In the genomic region with DNA sequence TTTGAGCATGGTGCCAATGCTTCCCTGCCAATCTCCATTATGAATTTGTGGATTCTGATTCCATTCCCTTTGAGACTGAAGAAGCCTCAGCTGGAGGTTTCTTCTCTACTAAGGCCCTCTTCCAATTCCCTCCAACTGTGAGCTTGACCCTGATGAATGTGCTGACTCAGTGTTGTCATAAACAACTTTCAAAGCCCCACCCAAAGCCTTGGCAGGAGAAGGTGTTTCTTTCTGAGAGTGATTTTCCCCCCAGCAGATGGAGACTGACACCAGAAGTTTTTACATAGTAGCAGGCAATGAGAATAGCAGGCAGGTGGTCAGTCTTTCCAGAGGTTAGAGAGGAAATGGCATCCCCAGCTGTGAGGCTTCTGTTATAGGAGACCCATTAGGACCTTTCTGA, we compare ENCODE assay signal across 15 cellular contexts. TPM values are rescaled to one million over a fixed set of nuclear protein-coding genes. Genes with fewer than 3 reads are reported as not detected.
DNase-seq lines count a peak whose midpoint lies in the region; ATAC-seq and TF ChIP-seq lines count a peak whose summit lies in the region.
"Had no signal": no experiment of that assay in that cellular context is flagged by ENCODE, and none has a peak within 500 bp of the region (broad histone marks: within the 10 kb centered on the region; RNA-seq: fewer than 3 reads in every experiment).

No MANE protein-coding gene starts in this region.

- no peaks in the 10 kb centered on the region for H3K27me3 ChIP-seq in spleen (replicated peaks in 1 of 7)

- no peak overlapping the region for H3K4me3 Mint-ChIP-seq in type B pancreatic cell
- H3K4me3 Mint-ChIP-seq: activated CD4-positive, alpha-beta T cell treated with anti-CD3 and anti-CD28 coated beads for 36 hours; activated T-cell treated with anti-CD3 and anti-CD28 coated beads, Interleukin-2, amount 50 U/mL, for 72 hours; effector memory CD8-positive, alpha-beta T cell; T-helper 1 cell treated with Interleukin-12 subunit alpha and Interleukin-12 subunit beta and Interleukin-4 antibody, amounts not matched to agents 30 μg/mL and 1 μg/mL, for 36 hours had no signal

- H3K4me1 Mint-ChIP-seq in type B pancreatic cell (ENCODE audit: unreplicated experiment) = peaks cover 4% of the 10 kb centered on the region
- H3K4me1 Mint-ChIP-seq: activated CD4-positive, alpha-beta T cell treated with anti-CD3 and anti-CD28 coated beads for 36 hours had no signal

- H3K9me3 ChIP-seq in spleen = no peaks in the 10 kb centered on the region

- no peak for DNase-seq in Right ventricle myocardium inferior (ENCODE audit: missing footprints)
- no peak for DNase-seq in cardiac septum (ENCODE audit: low spot score)
- DNase-seq in astrocyte of the spinal cord (ENCODE audit: low read depth, low spot score) = peak; percentile 43
- no peak for DNase-seq in left ventricle myocardium superior
- no peak for DNase-seq in type B pancreatic cell (ENCODE audit: extremely low spot score, unreplicated experiment)
- DNase-seq in cerebellum (ENCODE audit: low spot score) = no peak
- DNase-seq in spleen = no peak
- DNase-seq in HPDE6-E6E7 (ENCODE audit: extremely low spot score) = no peak
- DNase-seq: activated CD4-positive, alpha-beta T cell treated with anti-CD3 and anti-CD28 coated beads for 36 hours; activated T-cell treated with anti-CD3 and anti-CD28 coated beads, Interleukin-2, amount 50 U/mL, for 72 hours; effector memory CD8-positive, alpha-beta T cell; mesenchymal stem cell; NCI-H1092; nucleus accumbens had no signal

- H3K4me1 ChIP-seq in spleen = no peaks in the 10 kb centered on the region

- H3K27me3 Mint-ChIP-seq in type B pancreatic cell = no peaks in the 10 kb centered on the region
- H3K27me3 Mint-ChIP-seq: activated CD4-positive, alpha-beta T cell treated with anti-CD3 and anti-CD28 coated beads for 36 hours; effector memory CD8-positive, alpha-beta T cell had no signal

- intact Hi-C loops in Right ventricle myocardium inferior (cut with DNase I) = no loop called here
- intact Hi-C loops in cardiac septum (cut with DNase I) = no loop called here
- intact Hi-C loops in left ventricle myocardium superior (cut with micrococcal nuclease) = no loop called here
- intact Hi-C loops in spleen (cut with DNase I; ENCODE audit: low total_unique reads) = no loop called here

- no peaks in the 10 kb centered on the region for H3K9me3 Mint-ChIP-seq in type B pancreatic cell
- H3K9me3 Mint-ChIP-seq: activated T-cell treated with anti-CD3 and anti-CD28 coated beads, Interleukin-2, amount 50 U/mL, for 72 hours; effector memory CD8-positive, alpha-beta T cell; T-helper 1 cell treated with Interleukin-12 subunit alpha and Interleukin-12 subunit beta and Interleukin-4 antibody, amounts not matched to agents 30 μg/mL and 1 μg/mL, for 36 hours had no signal

- H3K4me3 ChIP-seq in astrocyte of the spinal cord (ENCODE audit: low read depth, low read length) (no peak overlapping the region), spleen (no peak overlapping the region)

- peak overlapping the region; percentile 53 for H3K27ac Mint-ChIP-seq in type B pancreatic cell
- H3K27ac Mint-ChIP-seq: activated CD4-positive, alpha-beta T cell treated with anti-CD3 and anti-CD28 coated beads for 36 hours; activated T-cell treated with anti-CD3 and anti-CD28 coated beads, Interleukin-2, amount 50 U/mL, for 72 hours; effector memory CD8-positive, alpha-beta T cell; T-helper 1 cell treated with Interleukin-12 subunit alpha and Interleukin-12 subunit beta and Interleukin-4 antibody, amounts not matched to agents 30 μg/mL and 1 μg/mL, for 36 hours had no signal

- no peak for TF ChIP-seq POLR2A in spleen (IDR thresholded peaks at IDR 0.05)

- peak; percentile 39 for ATAC-seq in Right ventricle myocardium inferior
- peak; percentile 66 for ATAC-seq in left ventricle myocardium superior
- ATAC-seq: activated CD4-positive, alpha-beta T cell treated with anti-CD3 and anti-CD28 coated beads for 36 hours; activated T-cell treated with anti-CD3 and anti-CD28 coated beads, Interleukin-2, amount 50 U/mL, for 72 hours; effector memory CD8-positive, alpha-beta T cell had no signal

- no peak overlapping the region for H3K27ac ChIP-seq in spleen

- H3K36me3 Mint-ChIP-seq in type B pancreatic cell = peaks cover 28% of the 10 kb centered on the region

- in situ Hi-C loops in astrocyte of the spinal cord (cut with HindIII; ENCODE audit: low sequenced_read_pairs) = no loop called here

- no peak for TF ChIP-seq CTCF in astrocyte of the spinal cord (IDR thresholded peaks at IDR 0.05; ENCODE audit: low read depth, low read length)
- TF ChIP-seq CTCF in type B pancreatic cell (conservative IDR thresholded peaks at IDR 0.05) = no peak
- no peak for TF ChIP-seq CTCF in spleen (IDR thresholded peaks at IDR 0.05 in 8 of 11, conservative IDR thresholded peaks at IDR 0.05 in 3 of 11)

- peaks cover 0 to 36% (median 6%) of the 10 kb centered on the region in 6 donors for H3K36me3 ChIP-seq in spleen

RNA-seq across cellular contexts. Expression of gene OCRL, which starts 53.1 kb away (rescaled TPM):
- 9.3 TPM for total RNA-seq in Right ventricle myocardium inferior
- total RNA-seq in cardiac septum = 9.0 TPM
- total RNA-seq in left ventricle myocardium superior = 9.9 TPM
- total RNA-seq in type B pancreatic cell (ENCODE audit: low replicate concordance) = 39.8 and 41.8 TPM in 2 replicates
- 26.1 TPM for total RNA-seq in cerebellum
- total RNA-seq in spleen = 10 to 100 TPM; 10.1 to 16.9 (median 15.3) TPM
- 1 to 10 TPM; 3.2 to 5.4 (median 4.6) TPM for polyA plus RNA-seq in spleen
